In genomic region chr1:110328274-110328673, GRCh38 we compare ENCODE assay signal across 22 cellular contexts. TPM values are rescaled to one million over a fixed set of nuclear protein-coding genes. Genes with fewer than 3 reads are reported as not detected.
DNase-seq lines count a peak whose midpoint lies in the region; ATAC-seq and TF ChIP-seq lines count a peak whose summit lies in the region.
"Had no signal": no experiment of that assay in that cellular context is flagged by ENCODE, and none has a peak within 500 bp of the region (broad histone marks: within the 10 kb centered on the region; RNA-seq: fewer than 3 reads in every experiment).

No MANE protein-coding gene starts in this region.

- H3K27me3 ChIP-seq in upper lobe of left lung, result no peaks in the 10 kb centered on the region

- CTCF ChIA-PET in HEK293T (lab: Yijun Ruan, JAX), result interaction anchor here (0.7 kb wide), 1 partner anchor 121 kb away, joined by 3 read pairs; no protein-coding TSS in a partner anchor
- CTCF ChIA-PET in activated CD8-positive, alpha-beta memory T cell treated with anti-CD3 and anti-CD28 coated beads, Interleukin-2, amount 10 ng/mL, durations not matched to agents 7 days and 5 days (lab: Charles Lee), result no interaction called here

- H3K9me3 Mint-ChIP-seq in dendritic cell treated with granulocyte-macrophage colony-stimulating factor and Interleukin-4, amounts not matched to agents 40 ng/mL and 50 ng/mL, for 4 days, result no peaks in the 10 kb centered on the region
- no peaks in the 10 kb centered on the region for H3K9me3 Mint-ChIP-seq in activated CD8-positive, alpha-beta memory T cell treated with anti-CD3 and anti-CD28 coated beads, Interleukin-2, amount 10 ng/mL, durations not matched to agents 7 days and 5 days (ENCODE audit: low read depth)
- H3K9me3 Mint-ChIP-seq: activated naive CD8-positive, alpha-beta T cell treated with anti-CD3 and anti-CD28 coated beads, Interleukin-2, amount 10 ng/mL, durations not matched to agents 7 days and 5 days had no signal

- no peaks in the 10 kb centered on the region for H3K9me3 ChIP-seq in upper lobe of left lung

- peaks cover 22% of the 10 kb centered on the region for H3K4me1 Mint-ChIP-seq in dendritic cell treated with granulocyte-macrophage colony-stimulating factor and Interleukin-4, amounts not matched to agents 40 ng/mL and 50 ng/mL, for 4 days (ENCODE audit: low read depth)
- H3K4me1 Mint-ChIP-seq in activated CD8-positive, alpha-beta memory T cell treated with anti-CD3 and anti-CD28 coated beads, Interleukin-2, amount 10 ng/mL, durations not matched to agents 7 days and 5 days, result no peaks in the 10 kb centered on the region
- H3K4me1 Mint-ChIP-seq: activated naive CD8-positive, alpha-beta T cell treated with anti-CD3 and anti-CD28 coated beads, Interleukin-2, amount 10 ng/mL, durations not matched to agents 7 days and 5 days; CD4-positive, alpha-beta memory T cell had no signal

- no peak for TF ChIP-seq EP300 in upper lobe of left lung (IDR thresholded peaks at IDR 0.05)

- H3K4me3 ChIP-seq in upper lobe of left lung, result no peak overlapping the region
- H3K4me3 ChIP-seq: skin epidermis had no signal

- no peak overlapping the region for H3K4me3 Mint-ChIP-seq in dendritic cell treated with granulocyte-macrophage colony-stimulating factor and Interleukin-4, amounts not matched to agents 40 ng/mL and 50 ng/mL, for 4 days
- no peak overlapping the region for H3K4me3 Mint-ChIP-seq in activated CD8-positive, alpha-beta memory T cell treated with anti-CD3 and anti-CD28 coated beads, Interleukin-2, amount 10 ng/mL, durations not matched to agents 7 days and 5 days
- H3K4me3 Mint-ChIP-seq: activated naive CD8-positive, alpha-beta T cell treated with anti-CD3 and anti-CD28 coated beads, Interleukin-2, amount 10 ng/mL, durations not matched to agents 7 days and 5 days; CD4-positive, alpha-beta memory T cell; type B pancreatic cell had no signal

- H3K4me1 ChIP-seq in upper lobe of left lung, result no peaks in the 10 kb centered on the region

- no peak for TF ChIP-seq CTCF in upper lobe of left lung (IDR thresholded peaks at IDR 0.05)

- ATAC-seq in upper lobe of left lung (ENCODE audit: low FRiP score in 2 of 2), result no peak
- no peak for ATAC-seq in activated CD8-positive, alpha-beta memory T cell treated with anti-CD3 and anti-CD28 coated beads, Interleukin-2, amount 10 ng/mL, durations not matched to agents 7 days and 5 days
- no peak for ATAC-seq in HG03469 (IDR thresholded peaks at IDR 0.05; ENCODE audit: unreplicated experiment)

- peak overlapping the region; percentile 47 for H3K27ac Mint-ChIP-seq in dendritic cell treated with granulocyte-macrophage colony-stimulating factor and Interleukin-4, amounts not matched to agents 40 ng/mL and 50 ng/mL, for 4 days
- no peak overlapping the region for H3K27ac Mint-ChIP-seq in activated CD8-positive, alpha-beta memory T cell treated with anti-CD3 and anti-CD28 coated beads, Interleukin-2, amount 10 ng/mL, durations not matched to agents 7 days and 5 days
- H3K27ac Mint-ChIP-seq: activated naive CD8-positive, alpha-beta T cell treated with anti-CD3 and anti-CD28 coated beads, Interleukin-2, amount 10 ng/mL, durations not matched to agents 7 days and 5 days; CD4-positive, alpha-beta memory T cell; type B pancreatic cell had no signal

- DNase-seq in HEK293T (ENCODE audit: extremely low spot score), result no peak
- peak; percentile 71 for DNase-seq in NCI-H226
- peak; percentile 23 to 31 for DNase-seq in lung microvascular endothelial cell (ENCODE audit: low read depth in 2 of 2)
- no peak for DNase-seq in upper lobe of left lung
- DNase-seq in NCI-H1417 (lab: John Stamatoyannopoulos, UW), result no peak
- no peak for DNase-seq in activated CD8-positive, alpha-beta memory T cell treated with anti-CD3 and anti-CD28 coated beads, Interleukin-2, amount 10 ng/mL, durations not matched to agents 7 days and 5 days
- DNase-seq: activated CD4-positive, alpha-beta T cell treated with anti-CD3 and anti-CD28 coated beads, Interleukin-2, amount 50 U/mL, for 48 hours; activated CD4-positive, CD25-positive, alpha-beta regulatory T cell; activated CD8-positive, alpha-beta memory T cell treated with anti-CD3 and anti-CD28 coated beads, Interleukin-2, amount 50 U/mL, for 48 hours; activated naive CD8-positive, alpha-beta T cell treated with anti-CD3 and anti-CD28 coated beads, Interleukin-2, amount 10 ng/mL, durations not matched to agents 7 days and 5 days; CD4-positive, alpha-beta memory T cell; GF-D8; kidney glomerular epithelial cell; mesenchymal stem cell; NCI-H1048; NCI-H2029; NCI-H446; Right ventricle myocardium superior had no signal

- no peak for TF ChIP-seq POLR2A in upper lobe of left lung (IDR thresholded peaks at IDR 0.05)

- no peaks in the 10 kb centered on the region for H3K36me3 Mint-ChIP-seq in dendritic cell treated with granulocyte-macrophage colony-stimulating factor and Interleukin-4, amounts not matched to agents 40 ng/mL and 50 ng/mL, for 4 days (ENCODE audit: low read depth)
- no peaks in the 10 kb centered on the region for H3K36me3 Mint-ChIP-seq in activated CD8-positive, alpha-beta memory T cell treated with anti-CD3 and anti-CD28 coated beads, Interleukin-2, amount 10 ng/mL, durations not matched to agents 7 days and 5 days
- H3K36me3 Mint-ChIP-seq: activated naive CD8-positive, alpha-beta T cell treated with anti-CD3 and anti-CD28 coated beads, Interleukin-2, amount 10 ng/mL, durations not matched to agents 7 days and 5 days; type B pancreatic cell had no signal

- no peaks in the 10 kb centered on the region for H3K36me3 ChIP-seq in upper lobe of left lung

- H3K27ac ChIP-seq in upper lobe of left lung, result no peak overlapping the region
- H3K27ac ChIP-seq: skin epidermis had no signal

- H3K27me3 Mint-ChIP-seq in dendritic cell treated with granulocyte-macrophage colony-stimulating factor and Interleukin-4, amounts not matched to agents 40 ng/mL and 50 ng/mL, for 4 days, result no peaks in the 10 kb centered on the region
- no peaks in the 10 kb centered on the region for H3K27me3 Mint-ChIP-seq in activated CD8-positive, alpha-beta memory T cell treated with anti-CD3 and anti-CD28 coated beads, Interleukin-2, amount 10 ng/mL, durations not matched to agents 7 days and 5 days
- H3K27me3 Mint-ChIP-seq: activated naive CD8-positive, alpha-beta T cell treated with anti-CD3 and anti-CD28 coated beads, Interleukin-2, amount 10 ng/mL, durations not matched to agents 7 days and 5 days; CD4-positive, alpha-beta memory T cell; type B pancreatic cell had no signal

- intact Hi-C loops in dendritic cell treated with granulocyte-macrophage colony-stimulating factor and Interleukin-4, amounts not matched to agents 40 ng/mL and 50 ng/mL, for 4 days (cut with micrococcal nuclease), result no loop called here

- POLR2A ChIA-PET in HEK293T (lab: Yijun Ruan, JAX), result interaction anchor here (2.6 kb wide), 1 partner anchor 10 kb away, joined by 23 read pairs; the partner anchor contains the start of gene RBM15

TF ChIP-seq in HEK293T, 16 proteins besides CTCF, POLR2A, EP300 and RAD21:
- TF ChIP-seq NFRKB (IDR thresholded peaks at IDR 0.05) (no peak), PKNOX1 (IDR thresholded peaks at IDR 0.05) (peak; percentile 92), FOXM1 (IDR thresholded peaks at IDR 0.05; ENCODE audit: borderline replicate concordance) (no peak)

RNA-seq across cellular contexts. Expression of gene RBM15, which starts 10.9 kb away (rescaled TPM):
- total RNA-seq in lung microvascular endothelial cell, result 18.7 and 27.4 TPM in 2 replicates
- total RNA-seq in upper lobe of left lung, result 10 to 100 TPM; 20.7 to 85.9 (median 36.2) TPM
- total RNA-seq in activated CD8-positive, alpha-beta memory T cell treated with anti-CD3 and anti-CD28 coated beads, Interleukin-2, amount 10 ng/mL, durations not matched to agents 7 days and 5 days, result 100 to 1,000 TPM in 1 of 2 experiments, 10 to 100 TPM in 1; 76.5 to 122 TPM

Comparison
In these comparisons a context has a peak if more than half of its experiments do, and no peak if none do; other contexts are left out.
1. DNase-seq: peak in NCI-H226 (single experiment) and lung microvascular endothelial cell (2 of 2); none in HEK293T (single experiment), upper lobe of left lung (0 of 2), NCI-H1417 (0 of 3) and activated CD8-positive, alpha-beta memory T cell treated with anti-CD3 and anti-CD28 coated beads, Interleukin-2, amount 10 ng/mL, durations not matched to agents 7 days and 5 days (single experiment).